In the genomic region with DNA sequence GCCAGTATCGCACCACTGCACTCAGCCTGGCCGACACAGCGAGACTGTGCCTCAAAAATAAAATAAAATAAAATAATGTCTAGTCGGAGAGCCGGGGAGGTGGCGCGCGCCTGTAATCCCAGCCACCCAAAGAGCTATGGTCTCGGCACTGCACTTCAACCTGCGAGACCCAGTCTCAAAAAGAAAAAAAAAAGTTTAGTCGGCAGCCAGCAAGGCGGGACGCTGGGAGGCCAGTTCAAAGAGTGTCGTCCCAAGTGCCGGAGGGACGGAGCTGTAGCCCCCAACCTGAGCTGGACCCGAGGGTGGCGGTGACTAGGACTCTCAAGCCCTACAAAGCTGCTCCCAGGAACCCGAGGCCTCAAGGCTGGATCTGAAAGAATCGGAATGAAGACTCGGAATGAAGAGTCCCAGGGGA, we compare ENCODE assay signal across 8 cellular contexts. TPM values are rescaled to one million over a fixed set of nuclear protein-coding genes. Genes with fewer than 3 reads are reported as not detected.
A peak's percentile ranks its signal among the peaks of the same experiment; 100 is the strongest.
DNase-seq lines count a peak whose midpoint lies in the region; ATAC-seq and TF ChIP-seq lines count a peak whose summit lies in the region.

No MANE protein-coding gene starts in this region.

- peaks cover 13% of the 10 kb centered on the region for H3K4me1 Mint-ChIP-seq in osteocyte (ENCODE audit: unreplicated experiment)

- H3K4me2 ChIP-seq in DND-41 (ENCODE audit: insufficient read depth, low read length) (peak overlapping the region; percentile 94), OCI-LY1 (ENCODE audit: low read length) (peak overlapping the region; percentile 77)

- H3K27ac ChIP-seq in DND-41 (ENCODE audit: low read length), result peak overlapping the region; percentile 2; the same call in 1 of the 2 replicates
- no peak overlapping the region for H3K27ac ChIP-seq in OCI-LY1 (ENCODE audit: low read depth, low read length, poor library complexity, severe bottlenecking)

- no peaks in the 10 kb centered on the region for H3F3A ChIP-seq in OCI-LY1 (ENCODE audit: insufficient read depth, low read length)

- TF ChIP-seq CTCF in DND-41 (IDR thresholded peaks at IDR 0.05; ENCODE audit: borderline replicate concordance, extremely low read depth, low read length, poor library complexity, severe bottlenecking) (no peak), OCI-LY1 (IDR thresholded peaks at IDR 0.05; ENCODE audit: low read length) (no peak), epithelial cell of proximal tubule (conservative IDR thresholded peaks at IDR 0.05; ENCODE audit: low read depth, low read length) (no peak), osteocyte (IDR thresholded peaks at IDR 0.05) (no peak)

- H3K27ac Mint-ChIP-seq in osteocyte (ENCODE audit: unreplicated experiment), result peak overlapping the region; percentile 75

- H3K9ac ChIP-seq in DND-41 (ENCODE audit: low read depth, low read length), result peak overlapping the region; percentile 72
- peak overlapping the region; percentile 56 for H3K9ac ChIP-seq in OCI-LY1 (ENCODE audit: low read length)

- ATAC-seq in DND-41 (ENCODE audit: insufficient read depth, low read depth) (no peak), HG03135 (IDR thresholded peaks at IDR 0.05; ENCODE audit: unreplicated experiment) (no peak)

- H4K20me1 ChIP-seq in DND-41 (ENCODE audit: insufficient read depth, low read length) (no peaks in the 10 kb centered on the region), OCI-LY1 (ENCODE audit: insufficient read depth, low read length) (no peaks in the 10 kb centered on the region)

- peak overlapping the region; percentile 83 for H3K4me3 Mint-ChIP-seq in osteocyte (ENCODE audit: unreplicated experiment)

- in situ Hi-C loops in KBM-7 (cut with MboI; ENCODE audit: low pct_unique_long_range_greater_than_20kb, low sequenced_read_pairs), result no loop called here

- H2AFZ ChIP-seq in DND-41 (ENCODE audit: low read depth, low read length) (peak overlapping the region; percentile 99), OCI-LY1 (ENCODE audit: low read length) (peak overlapping the region; percentile 11; the same call in 1 of the 2 replicates)

- no peaks in the 10 kb centered on the region for H3K36me3 ChIP-seq in DND-41 (ENCODE audit: insufficient read depth, low read length)
- H3K36me3 ChIP-seq in OCI-LY1 (ENCODE audit: insufficient read depth, low read length), result no peaks in the 10 kb centered on the region; the same call in 1 of the 2 replicates

- H3K79me2 ChIP-seq in DND-41 (ENCODE audit: insufficient read depth, low read length), result no peaks in the 10 kb centered on the region
- no peaks in the 10 kb centered on the region for H3K79me2 ChIP-seq in OCI-LY1 (ENCODE audit: insufficient read depth, low read length)

- no peaks in the 10 kb centered on the region for H3K27me3 Mint-ChIP-seq in osteocyte (ENCODE audit: unreplicated experiment)

- H3K9me3 ChIP-seq in DND-41 (ENCODE audit: insufficient read depth, low read length, severe bottlenecking), result no peaks in the 10 kb centered on the region
- H3K9me3 ChIP-seq in OCI-LY1 (ENCODE audit: low read length), result no peaks in the 10 kb centered on the region

- H3K9me2 ChIP-seq in OCI-LY1 (ENCODE audit: low read depth, low read length), result no peaks in the 10 kb centered on the region

- DNase-seq in DND-41, result no peak
- no peak for DNase-seq in epithelial cell of proximal tubule (ENCODE audit: low read depth)
- no peak for DNase-seq in osteocyte (ENCODE audit: extremely low spot score, unreplicated experiment)
- no peak for DNase-seq in NCI-H82 (lab: John Stamatoyannopoulos, UW)
- DNase-seq in KBM-7, result no peak
- no peak for DNase-seq in ecto neural progenitor cell (ENCODE audit: low spot score)

- peak overlapping the region in 1 of 2 experiments; percentile 94; a peak in 2 of 4 replicates for H3K4me3 ChIP-seq in DND-41 (ENCODE audit: low read depth in 1 of 2, low read length in 2 of 2)
- peak overlapping the region; percentile 65 for H3K4me3 ChIP-seq in OCI-LY1 (ENCODE audit: low read depth, low read length, poor library complexity, severe bottlenecking)
- peak overlapping the region; percentile 72 for H3K4me3 ChIP-seq in epithelial cell of proximal tubule (ENCODE audit: low read depth, low read length)

- no peaks in the 10 kb centered on the region for H3K9me3 Mint-ChIP-seq in osteocyte (ENCODE audit: unreplicated experiment)

- peaks cover 11% of the 10 kb centered on the region for H3K36me3 Mint-ChIP-seq in osteocyte (ENCODE audit: unreplicated experiment)

- H3K27me3 ChIP-seq in DND-41 (ENCODE audit: insufficient read depth, low read length, poor library complexity), result no peaks in the 10 kb centered on the region
- no peaks in the 10 kb centered on the region for H3K27me3 ChIP-seq in OCI-LY1 (ENCODE audit: insufficient read depth, low read length)

- H3K4me1 ChIP-seq in DND-41 (ENCODE audit: insufficient read depth, low read length), result peaks cover 16% of the 10 kb centered on the region
- H3K4me1 ChIP-seq in OCI-LY1 (ENCODE audit: insufficient read depth, low read length, severe bottlenecking), result peaks cover 18% of the 10 kb centered on the region

RNA-seq across cellular contexts. Expression of a gene that starts 0.6 kb away (rescaled TPM):
- total RNA-seq in epithelial cell of proximal tubule (not detected in 2 replicates), osteocyte (not detected in 2 replicates)

RNA-seq across cellular contexts. Expression of a gene that starts 7.0 kb away (rescaled TPM):
- 5.7 and 13.1 TPM in 2 replicates for total RNA-seq in epithelial cell of proximal tubule
- 17.4 and 19.8 TPM in 2 replicates for total RNA-seq in osteocyte

RNA-seq across cellular contexts. Expression of a gene that starts 27.7 kb away (rescaled TPM):
- total RNA-seq in epithelial cell of proximal tubule, result 20.5 and 23.9 TPM in 2 replicates
- total RNA-seq in osteocyte, result 18.8 and 23.2 TPM in 2 replicates

RNA-seq across cellular contexts. Expression of a gene that starts 34.3 kb away (rescaled TPM):
- total RNA-seq in epithelial cell of proximal tubule (0.80 and 7.3 TPM in 2 replicates), osteocyte (2.3 and 2.6 TPM in 2 replicates)
